In the genomic region with DNA sequence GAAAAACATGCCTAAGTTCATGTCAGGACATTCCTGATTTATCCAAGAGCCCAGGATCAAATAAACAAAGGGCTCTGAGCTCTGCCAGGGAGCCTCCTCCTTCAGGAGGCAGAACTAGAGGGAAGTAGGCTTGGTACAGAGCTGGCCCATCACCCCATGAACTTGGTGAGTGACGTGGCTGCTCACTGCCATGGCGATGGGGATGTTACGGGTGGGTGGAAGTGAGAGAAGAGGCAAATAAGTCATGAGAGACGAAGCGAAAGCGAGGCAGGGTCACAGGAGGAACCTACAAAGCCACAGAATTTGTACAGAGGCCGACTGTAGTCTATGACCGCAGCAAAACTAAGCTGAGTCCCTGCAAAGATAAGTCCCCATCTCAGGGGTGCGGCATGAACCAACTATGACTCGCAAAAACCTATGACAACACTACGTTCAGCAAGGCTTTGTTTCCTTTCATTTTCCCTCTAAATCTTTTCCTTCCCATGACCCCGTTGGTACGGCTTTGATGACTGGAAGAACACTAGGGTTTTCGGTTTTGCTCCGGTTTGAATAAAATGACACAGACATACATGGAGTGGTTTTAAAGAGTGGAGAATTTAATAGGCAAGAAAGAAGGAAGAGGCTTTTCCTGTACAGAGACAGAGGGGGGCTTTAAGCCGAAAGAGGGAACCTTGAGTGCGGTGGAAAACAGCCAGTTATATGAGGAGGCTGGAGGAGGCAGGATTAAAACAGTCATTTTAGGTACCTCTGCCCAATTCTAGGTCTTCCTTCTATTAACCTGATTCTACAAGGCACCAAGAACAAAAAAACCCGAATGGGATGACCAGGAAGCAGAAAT, we compare ENCODE assay signal across 8 cellular contexts.
DNase-seq lines count a peak whose midpoint lies in the region; ATAC-seq and TF ChIP-seq lines count a peak whose summit lies in the region.
"Had no signal": no experiment of that assay in that cellular context is flagged by ENCODE, and none has a peak within 500 bp of the region (broad histone marks: within the 10 kb centered on the region; RNA-seq: fewer than 3 reads in every experiment).

No MANE protein-coding gene starts in this region.

- POLR2A ChIA-PET in activated B cell treated with CpG ODN at 0.5 μM for 24 hours (lab: Charles Lee) = interaction anchor here (0.5 to 13.1 kb wide), 12 partner anchors 6 to 1798 kb away, joined by 3 to 547 read pairs (median 5); no protein-coding TSS in a partner anchor

- peaks cover 2% of the 10 kb centered on the region for H3K27me3 Mint-ChIP-seq in activated B cell treated with CpG ODN at 0.5 μM for 24 hours

- intact Hi-C loops in activated B cell treated with CpG ODN at 0.5 μM for 24 hours (cut with micrococcal nuclease) = loop anchor here (2.0 to 10.0 kb wide), 3 partner anchors 19 to 901 kb away; a partner anchor contains a TSS

- peaks cover 27% of the 10 kb centered on the region for H3K36me3 Mint-ChIP-seq in activated B cell treated with CpG ODN at 0.5 μM for 24 hours (ENCODE audit: low read depth)
- H3K36me3 Mint-ChIP-seq in stimulated activated effector memory CD8-positive, alpha-beta T cell treated with anti-CD3 and anti-CD28 coated beads, Interleukin-12 subunit alpha, Interleukin-12 subunit beta, amount 100 ng/mL, for 72 hours = peaks cover 47% of the 10 kb centered on the region

- H3K9me3 Mint-ChIP-seq in activated B cell treated with CpG ODN at 0.5 μM for 24 hours = no peaks in the 10 kb centered on the region
- H3K9me3 Mint-ChIP-seq in stimulated activated effector memory CD8-positive, alpha-beta T cell treated with anti-CD3 and anti-CD28 coated beads, Interleukin-12 subunit alpha, Interleukin-12 subunit beta, amount 100 ng/mL, for 72 hours = no peaks in the 10 kb centered on the region
- H3K9me3 Mint-ChIP-seq: nephron had no signal

- TF ChIP-seq CTCF in activated B cell treated with CpG ODN at 0.5 μM for 24 hours (IDR thresholded peaks at IDR 0.05) (no peak), choroid plexus epithelial cell (conservative IDR thresholded peaks at IDR 0.05; ENCODE audit: low read depth, low read length) (no peak)

- H3K4me1 Mint-ChIP-seq in activated B cell treated with CpG ODN at 0.5 μM for 24 hours = peaks cover 95% of the 10 kb centered on the region
- H3K4me1 Mint-ChIP-seq in stimulated activated effector memory CD8-positive, alpha-beta T cell treated with anti-CD3 and anti-CD28 coated beads, Interleukin-12 subunit alpha, Interleukin-12 subunit beta, amount 100 ng/mL, for 72 hours = peaks cover 87% of the 10 kb centered on the region

- CTCF ChIA-PET in activated B cell treated with CpG ODN at 0.5 μM for 24 hours (lab: Charles Lee) = interaction anchor here (1.5 to 15.6 kb wide), 5 partner anchors 28 to 137 kb away, joined by 4 to 397 read pairs (median 22); no protein-coding TSS in a partner anchor

- peak overlapping the region; percentile 99 for H3K4me3 Mint-ChIP-seq in activated B cell treated with CpG ODN at 0.5 μM for 24 hours
- H3K4me3 Mint-ChIP-seq in stimulated activated effector memory CD8-positive, alpha-beta T cell treated with anti-CD3 and anti-CD28 coated beads, Interleukin-12 subunit alpha, Interleukin-12 subunit beta, amount 100 ng/mL, for 72 hours = peak overlapping the region; percentile 71
- H3K4me3 Mint-ChIP-seq: nephron had no signal

- peak overlapping the region; percentile 22 for H3K4me3 ChIP-seq in choroid plexus epithelial cell (ENCODE audit: low read depth, low read length)

- ATAC-seq in HG03354 (IDR thresholded peaks at IDR 0.05; ENCODE audit: poor library complexity, severe bottlenecking, unreplicated experiment) = peak; percentile 70
- peak; percentile 60 for ATAC-seq in activated B cell treated with CpG ODN at 0.5 μM for 24 hours (ENCODE audit: low read depth)
- peak; percentile 92 for ATAC-seq in stimulated activated effector memory CD8-positive, alpha-beta T cell treated with anti-CD3 and anti-CD28 coated beads, Interleukin-12 subunit alpha, Interleukin-12 subunit beta, amount 100 ng/mL, for 72 hours

- peak; percentile 65 for DNase-seq in GM19238 (ENCODE audit: insufficient read length, low spot score)
- DNase-seq in activated B cell treated with CpG ODN at 0.5 μM for 24 hours = peak; percentile 74
- peak; percentile 64 for DNase-seq in choroid plexus epithelial cell (ENCODE audit: low read depth)
- peak; percentile 77 for DNase-seq in mucosa of gallbladder (ENCODE audit: low spot score)
- peak; percentile 58 to 90 for DNase-seq in stimulated activated effector memory CD8-positive, alpha-beta T cell treated with anti-CD3 and anti-CD28 coated beads, Interleukin-12 subunit alpha, Interleukin-12 subunit beta, amount 100 ng/mL, for 72 hours (ENCODE audit: low spot score in 2 of 2)
- DNase-seq in occipital lobe (lab: John Stamatoyannopoulos, UW) = no peak

- H3K27ac Mint-ChIP-seq in activated B cell treated with CpG ODN at 0.5 μM for 24 hours = peak overlapping the region; percentile 93
- peak overlapping the region; percentile 93 for H3K27ac Mint-ChIP-seq in stimulated activated effector memory CD8-positive, alpha-beta T cell treated with anti-CD3 and anti-CD28 coated beads, Interleukin-12 subunit alpha, Interleukin-12 subunit beta, amount 100 ng/mL, for 72 hours
